In genomic region chr1:147071142-147071541, GRCh38 we compare ENCODE assay signal across 8 cellular contexts.
"Had no signal": no experiment of that assay in that cellular context is flagged by ENCODE, and none has a peak within 500 bp of the region (broad histone marks: within the 10 kb centered on the region; RNA-seq: fewer than 3 reads in every experiment).

No MANE protein-coding gene starts in this region.

- H3K36me3 ChIP-seq: HAP-1 had no signal

- H3K27ac ChIP-seq: HL-60 had no signal

- H3K9me3 Mint-ChIP-seq: HFFc6 had no signal

- H3K4me3 Mint-ChIP-seq: HFFc6 had no signal

- H3K9me3 ChIP-seq: HAP-1 had no signal

- DNase-seq: GOT3, H7, HFFc6, KG1 had no signal

- ATAC-seq: HCT116, HepG2 had no signal

- H3K4me1 ChIP-seq: HAP-1 had no signal

- H3K4me3 ChIP-seq: HAP-1 had no signal

- H3K27ac Mint-ChIP-seq: HFFc6 had no signal
